ENCODE assay signal across 23 cellular contexts in the genomic region with DNA sequence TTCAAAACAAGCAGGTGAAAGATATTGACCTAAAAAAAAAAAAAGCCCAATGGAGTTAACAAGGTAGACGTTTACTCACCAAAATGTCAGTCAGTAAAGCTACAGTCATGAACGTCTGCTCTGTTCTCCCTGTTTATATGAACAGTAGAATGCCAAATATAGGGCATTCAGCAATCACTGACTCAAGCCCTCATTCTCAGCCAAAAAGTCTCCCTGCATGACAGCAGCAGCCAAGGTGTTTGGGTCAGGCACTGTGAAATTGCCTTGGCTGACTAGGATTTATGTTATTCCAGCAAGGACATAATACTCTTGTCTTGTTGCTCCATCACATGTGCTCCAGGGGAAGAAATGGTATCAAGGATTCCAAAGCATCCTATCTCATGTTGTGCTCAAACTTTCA.
"Had no signal": no experiment of that assay in that cellular context is flagged by ENCODE, and none has a peak within 500 bp of the region (broad histone marks: within the 10 kb centered on the region; RNA-seq: fewer than 3 reads in every experiment).

No MANE protein-coding gene starts in this region.

- H3K4me3 ChIP-seq: cardiac muscle cell, K562 had no signal

- ATAC-seq: activated CD4-positive, alpha-beta T cell treated with anti-CD3 and anti-CD28 coated beads for 36 hours; activated CD8-positive, alpha-beta T cell treated with anti-CD3 and anti-CD28 coated beads for 36 hours; activated naive CD8-positive, alpha-beta T cell treated with anti-CD3 and anti-CD28 coated beads, Interleukin-2, amount 50 U/mL, for 24 hours; K562 had no signal

- FAIRE-seq: K562 had no signal

- H3K27me3 ChIP-seq: brain microvascular endothelial cell, cardiac muscle cell had no signal

- DNase-seq: activated CD4-positive, alpha-beta T cell treated with anti-CD3 and anti-CD28 coated beads for 36 hours; activated CD8-positive, alpha-beta memory T cell treated with anti-CD3 and anti-CD28 coated beads, Interleukin-2, amount 50 U/mL, for 4 hours; activated CD8-positive, alpha-beta T cell treated with anti-CD3 and anti-CD28 coated beads for 36 hours; activated effector memory CD4-positive, alpha-beta T cell treated with Interleukin-2 at 50 U/mL for 16 hours; activated naive CD4-positive, alpha-beta T cell; activated naive CD8-positive, alpha-beta T cell treated with anti-CD3 and anti-CD28 coated beads, Interleukin-2, amount 50 U/mL, for 24 hours; amniotic stem cell; brain microvascular endothelial cell; Karpas-422; NCI-H1092; NCI-H1417 treated with DMSO at 0.1 percent for 48 hours; NCI-H1694; NCI-H2029; NCI-H2107; NCI-H2171 treated with DMSO at 0.1 percent for 48 hours; NCI-H226; NCI-H526 treated with DMSO at 0.1 percent for 48 hours; NCI-H82; SIG-M5; T-helper 1 cell; WERI-Rb-1 had no signal

- H3K27ac ChIP-seq: brain microvascular endothelial cell, cardiac muscle cell, WERI-Rb-1 had no signal

- H3K36me3 ChIP-seq: brain microvascular endothelial cell, cardiac muscle cell, WERI-Rb-1 had no signal
